In the genomic region with DNA sequence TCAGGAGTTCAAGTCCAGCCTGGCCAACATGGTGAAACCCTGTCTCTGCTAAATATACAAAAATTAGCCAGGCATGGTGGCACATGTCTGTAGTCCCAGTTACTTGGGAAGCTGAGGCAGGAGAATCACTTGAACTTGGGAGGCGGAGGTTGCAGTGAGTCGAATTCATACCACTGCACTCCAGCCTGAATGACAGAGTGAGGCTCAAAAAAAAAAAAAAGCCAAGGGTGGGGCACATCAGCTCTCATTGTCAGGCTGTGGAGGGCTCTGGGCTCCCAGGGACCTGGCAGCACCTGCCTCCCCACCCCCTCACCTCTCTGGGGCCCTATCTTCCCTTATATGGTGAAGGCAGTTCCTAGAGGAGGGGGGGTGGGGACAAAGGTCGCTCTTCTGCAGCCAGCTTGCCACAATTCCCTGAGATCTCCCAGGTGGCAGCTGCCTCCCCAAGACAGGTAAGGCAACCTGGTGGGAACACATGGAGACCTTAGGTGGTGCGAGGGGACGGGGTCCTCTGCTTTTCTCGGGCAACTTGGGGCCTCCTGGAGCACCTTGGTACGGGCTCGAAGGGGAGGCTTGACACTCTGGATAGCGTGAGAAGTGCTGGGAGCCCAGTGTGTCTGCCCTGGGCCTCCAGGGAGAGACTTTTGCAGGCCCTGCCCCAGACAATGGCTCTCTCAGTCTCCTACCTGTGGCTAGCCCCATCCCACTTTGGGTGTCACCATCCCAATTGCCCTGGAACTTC, we compare ENCODE assay signal across 17 cellular contexts. TPM values are rescaled to one million over a fixed set of nuclear protein-coding genes. Genes with fewer than 3 reads are reported as not detected.
DNase-seq lines count a peak whose midpoint lies in the region; ATAC-seq and TF ChIP-seq lines count a peak whose summit lies in the region.
"Had no signal": no experiment of that assay in that cellular context is flagged by ENCODE, and none has a peak within 500 bp of the region (broad histone marks: within the 10 kb centered on the region; RNA-seq: fewer than 3 reads in every experiment).

A gene (plus strand): TSS at position 407 of the 742 bp plus-strand sequence. CDS start 4,656 bp downstream, outside the sequence.

- peak within 1 kb of the TSS; percentile 24 for H2BK15ac ChIP-seq in neuronal stem cell (ENCODE audit: low read length)

- peak within 1 kb of the TSS; percentile 82 for H2BK5ac ChIP-seq in neuronal stem cell (ENCODE audit: low read length)

- H3K9ac ChIP-seq in endocrine pancreas (ENCODE audit: control insufficient read depth, insufficient read depth, low read length) (peak within 1 kb of the TSS; percentile 8), neuronal stem cell (ENCODE audit: low read depth, low read length, poor library complexity) (peak within 1 kb of the TSS; percentile 44)

- H3K4me2 ChIP-seq in neuronal stem cell (ENCODE audit: insufficient read depth, low read length, poor library complexity, severe bottlenecking): no peak within 1 kb of the TSS

- H2BK12ac ChIP-seq in neuronal stem cell (ENCODE audit: low read length): no peak within 1 kb of the TSS

- H3K4ac ChIP-seq in neuronal stem cell (ENCODE audit: low read length): no peak within 1 kb of the TSS

- H3K14ac ChIP-seq in neuronal stem cell (ENCODE audit: low read length): peak within 1 kb of the TSS; percentile 56

- H3K9me3 ChIP-seq in endocrine pancreas (ENCODE audit: control insufficient read depth, low read length): no peaks in the 10 kb centered on the region
- no peaks in the 10 kb centered on the region for H3K9me3 ChIP-seq in neuronal stem cell (replicated peaks in 1 of 2; ENCODE audit: control insufficient read depth in 2 of 2, insufficient read depth in 1 of 2, low read depth in 1 of 2, low read length in 2 of 2)
- H3K9me3 ChIP-seq: spleen had no signal

- H3K27ac ChIP-seq in neuronal stem cell (replicated peaks; ENCODE audit: low read length): no peak within 1 kb of the TSS
- H3K27ac ChIP-seq: RWPE1, spleen had no signal

- peak within 1 kb of the TSS; percentile 38 for H3K18ac ChIP-seq in neuronal stem cell (ENCODE audit: low read length)

- H3K36me3 ChIP-seq in endocrine pancreas (ENCODE audit: control insufficient read depth, insufficient read depth, low read length) (no peaks in the 10 kb centered on the region), neuronal stem cell (replicated peaks in 1 of 2; ENCODE audit: control insufficient read depth in 2 of 2, insufficient read depth in 2 of 2, low read length in 2 of 2) (peaks cover 0 to 2% of the 10 kb centered on the region in 2 donors)
- H3K36me3 ChIP-seq: spleen had no signal

- DNase-seq in ELF-1 (ENCODE audit: low read depth, low spot score) (peak; percentile 37), NCI-H146 treated with DMSO at 0.1 percent for 48 hours (lab: John Stamatoyannopoulos, UW; ENCODE audit: unreplicated experiment) (peak; percentile 75), neuronal stem cell (ENCODE audit: low spot score) (no peak), activated gamma-delta T cell treated with Interleukin-2 at 50 U/mL for 16 hours (no peak), omental fat pad (ENCODE audit: low spot score) (no peak), activated gamma-delta T cell (lab: John Stamatoyannopoulos, UW) (no peak)
- DNase-seq: activated CD4-positive, CD25-positive, alpha-beta regulatory T cell treated with anti-CD3 and anti-CD28 coated beads, Interleukin-2, amount 50 U/mL, for 72 hours; activated CD8-positive, alpha-beta memory T cell treated with anti-CD3 and anti-CD28 coated beads, Interleukin-2, amount 50 U/mL, for 4 hours; activated naive CD4-positive, alpha-beta T cell treated with anti-CD3 and anti-CD28 coated beads, Interleukin-2, amount 50 U/mL, for 16 hours; DMS79; occipital lobe; spleen; T-helper 2 cell had no signal

- no CpG with 5 or more reads among the region's 9 CpGs for WGBS in neuronal stem cell (ENCODE audit: extremely low coverage in 2 of 2, insufficient read length in 2 of 2, insufficient replicate concordance in 1 of 2), 2 donors

- no peak within 1 kb of the TSS for H4K91ac ChIP-seq in neuronal stem cell (ENCODE audit: low read depth, low read length, poor library complexity)

- TF ChIP-seq CTCF in omental fat pad (IDR thresholded peaks at IDR 0.05): no peak

- H3K23ac ChIP-seq in neuronal stem cell (ENCODE audit: low read depth, low read length, poor library complexity): peak within 1 kb of the TSS; percentile 10

- peak within 1 kb of the TSS; percentile 92 for H4K8ac ChIP-seq in neuronal stem cell (ENCODE audit: low read depth, low read length)

- peak within 1 kb of the TSS; percentile 86 for H2AK5ac ChIP-seq in neuronal stem cell (ENCODE audit: low read depth, low read length)

- H3K4me1 ChIP-seq in endocrine pancreas (ENCODE audit: control insufficient read depth, insufficient read depth, low read length) (no peaks in the 10 kb centered on the region), neuronal stem cell (ENCODE audit: control insufficient read depth in 2 of 2, insufficient read depth in 1 of 2, low read depth in 1 of 2, low read length in 2 of 2) (peaks cover 0 to 15% of the 10 kb centered on the region in 2 donors)
- H3K4me1 ChIP-seq: spleen had no signal

- no peak within 1 kb of the TSS for H2AFZ ChIP-seq in neuronal stem cell (ENCODE audit: low read length)

- no peak within 1 kb of the TSS for H2BK120ac ChIP-seq in neuronal stem cell (ENCODE audit: low read depth, low read length)

- H3K4me3 ChIP-seq in endocrine pancreas (ENCODE audit: control insufficient read depth, insufficient read depth, low read length) (no peak within 1 kb of the TSS), neuronal stem cell (ENCODE audit: low read length in 2 of 2) (no peak within 1 kb of the TSS)
- H3K4me3 ChIP-seq: spleen had no signal

- ATAC-seq in omental fat pad (ENCODE audit: low FRiP score): no peak
- no peak for ATAC-seq in GM21576 (IDR thresholded peaks at IDR 0.05; ENCODE audit: unreplicated experiment)

- H3K27me3 ChIP-seq in endocrine pancreas (ENCODE audit: control insufficient read depth, insufficient read depth, low read length): no peaks in the 10 kb centered on the region
- peaks cover 0 to 5% (median 2%) of the 10 kb centered on the region in 3 experiments for H3K27me3 ChIP-seq in neuronal stem cell (ENCODE audit: control insufficient read depth in 3 of 3, insufficient read depth in 3 of 3, low read depth in 1 of 3, low read length in 3 of 3)
- H3K27me3 ChIP-seq: spleen had no signal

- H3K79me1 ChIP-seq in neuronal stem cell (ENCODE audit: low read depth, low read length): peaks cover 3% of the 10 kb centered on the region

RNA-seq across cellular contexts. Expression of the gene that starts here (rescaled TPM):
- polyA plus RNA-seq in neuronal stem cell (2013, experiment 1 of 2): 0.07 TPM
- 0.08 TPM for polyA plus RNA-seq in neuronal stem cell (2013, experiment 2 of 2)
- total RNA-seq in omental fat pad: not detected
- total RNA-seq: occipital lobe, subcutaneous adipose tissue had no signal

Comparison
In these comparisons a context has a peak if more than half of its experiments do, and no peak if none do; other contexts are left out.
1. DNase-seq: peak in ELF-1 (single experiment) and NCI-H146 treated with DMSO at 0.1 percent for 48 hours (single experiment); none in neuronal stem cell (single experiment), activated gamma-delta T cell treated with Interleukin-2 at 50 U/mL for 16 hours (single experiment), omental fat pad (single experiment) and activated gamma-delta T cell (single experiment).